In genomic region chr1:91535441-91535840, GRCh38 we compare ENCODE assay signal across 33 cellular contexts.
"Had no signal": no experiment of that assay in that cellular context is flagged by ENCODE, and none has a peak within 500 bp of the region (broad histone marks: within the 10 kb centered on the region; RNA-seq: fewer than 3 reads in every experiment).

No MANE protein-coding gene starts in this region.

- H3K36me3 ChIP-seq: ascending aorta, cardiac muscle cell had no signal

- H3K4me3 Mint-ChIP-seq: activated CD4-positive, alpha-beta memory T cell treated with anti-CD3 and anti-CD28 coated beads, Interleukin-2, amount 10 ng/mL, durations not matched to agents 7 days and 5 days; activated CD4-positive, alpha-beta T cell treated with anti-CD3 and anti-CD28 coated beads for 36 hours; activated CD4-positive, alpha-beta T cell treated with anti-CD3 and anti-CD28 coated beads, Interleukin-2, amount 10 ng/mL, durations not matched to agents 7 days and 5 days; activated CD8-positive, alpha-beta memory T cell treated with anti-CD3 and anti-CD28 coated beads, Interleukin-2, amount 10 ng/mL, durations not matched to agents 7 days and 5 days; activated CD8-positive, alpha-beta T cell treated with anti-CD3 and anti-CD28 coated beads, Interleukin-2, amount 10 ng/mL, durations not matched to agents 7 days and 5 days; activated naive CD4-positive, alpha-beta T cell treated with anti-CD3 and anti-CD28 coated beads, Interleukin-2, amount 10 ng/mL, durations not matched to agents 7 days and 5 days; activated naive CD4-positive, alpha-beta T cell treated with anti-CD3 and anti-CD28 coated beads, Interleukin-2, amount 50 U/mL, for 24 hours; activated naive CD8-positive, alpha-beta T cell; activated naive CD8-positive, alpha-beta T cell treated with anti-CD3 and anti-CD28 coated beads, Interleukin-2, amount 10 ng/mL, durations not matched to agents 7 days and 5 days; activated naive CD8-positive, alpha-beta T cell treated with anti-CD3 and anti-CD28 coated beads, Interleukin-2, amount 50 U/mL, for 24 hours; activated T-cell treated with anti-CD3 and anti-CD28 coated beads, Interleukin-2, amount 50 U/mL, for 24 hours; brain; central memory CD8-positive, alpha-beta T cell; T-cell; T-helper 17 cell had no signal

- H3K27ac Mint-ChIP-seq: activated CD4-positive, alpha-beta memory T cell treated with anti-CD3 and anti-CD28 coated beads, Interleukin-2, amount 10 ng/mL, durations not matched to agents 7 days and 5 days; activated CD4-positive, alpha-beta T cell treated with anti-CD3 and anti-CD28 coated beads for 36 hours; activated CD4-positive, alpha-beta T cell treated with anti-CD3 and anti-CD28 coated beads, Interleukin-2, amount 10 ng/mL, durations not matched to agents 7 days and 5 days; activated CD8-positive, alpha-beta memory T cell treated with anti-CD3 and anti-CD28 coated beads, Interleukin-2, amount 10 ng/mL, durations not matched to agents 7 days and 5 days; activated CD8-positive, alpha-beta T cell treated with anti-CD3 and anti-CD28 coated beads, Interleukin-2, amount 10 ng/mL, durations not matched to agents 7 days and 5 days; activated naive CD4-positive, alpha-beta T cell treated with anti-CD3 and anti-CD28 coated beads, Interleukin-2, amount 10 ng/mL, durations not matched to agents 7 days and 5 days; activated naive CD4-positive, alpha-beta T cell treated with anti-CD3 and anti-CD28 coated beads, Interleukin-2, amount 50 U/mL, for 24 hours; activated naive CD8-positive, alpha-beta T cell; activated naive CD8-positive, alpha-beta T cell treated with anti-CD3 and anti-CD28 coated beads, Interleukin-2, amount 10 ng/mL, durations not matched to agents 7 days and 5 days; activated naive CD8-positive, alpha-beta T cell treated with anti-CD3 and anti-CD28 coated beads, Interleukin-2, amount 50 U/mL, for 24 hours; activated T-cell treated with anti-CD3 and anti-CD28 coated beads, Interleukin-2, amount 50 U/mL, for 24 hours; activated T-helper 2 cell treated with anti-CD3 and anti-CD28 coated beads, Interferon-gamma antibody, Interleukin-2, Interleukin-4, amounts not matched to agents 10 μg/mL and 5 μg/mL and 100 μg/mL, durations not matched to agents 14 hours and 24 hours and 36 hours; brain; T-cell; T-helper 17 cell had no signal

- H3K4me1 ChIP-seq: ascending aorta had no signal

- H3K36me3 Mint-ChIP-seq: activated naive CD4-positive, alpha-beta T cell treated with anti-CD3 and anti-CD28 coated beads, Interleukin-2, amount 50 U/mL, for 24 hours; activated naive CD8-positive, alpha-beta T cell; brain; T-cell had no signal

- H3K27ac ChIP-seq: ascending aorta, cardiac muscle cell, VCaP had no signal

- H3K9me3 Mint-ChIP-seq: activated naive CD4-positive, alpha-beta T cell treated with anti-CD3 and anti-CD28 coated beads, Interleukin-2, amount 10 ng/mL, durations not matched to agents 7 days and 5 days; activated naive CD4-positive, alpha-beta T cell treated with anti-CD3 and anti-CD28 coated beads, Interleukin-2, amount 50 U/mL, for 24 hours; activated naive CD8-positive, alpha-beta T cell treated with anti-CD3 and anti-CD28 coated beads, Interleukin-2, amount 50 U/mL, for 24 hours; activated T-cell treated with anti-CD3 and anti-CD28 coated beads, Interleukin-2, amount 50 U/mL, for 24 hours; activated T-helper 2 cell treated with anti-CD3 and anti-CD28 coated beads, Interferon-gamma antibody, Interleukin-2, Interleukin-4, amounts not matched to agents 10 μg/mL and 5 μg/mL and 100 μg/mL, durations not matched to agents 14 hours and 24 hours and 36 hours; brain; T-cell had no signal

- H3K4me1 Mint-ChIP-seq: brain had no signal

- H3K9me3 ChIP-seq: ascending aorta had no signal

- H3K27me3 ChIP-seq: ascending aorta, cardiac muscle cell had no signal

- DNase-seq: activated CD4-positive, alpha-beta memory T cell treated with anti-CD3 and anti-CD28 coated beads, Interleukin-2, amount 10 ng/mL, durations not matched to agents 7 days and 5 days; activated CD4-positive, alpha-beta T cell treated with anti-CD3 and anti-CD28 coated beads for 1 hour; activated CD4-positive, alpha-beta T cell treated with anti-CD3 and anti-CD28 coated beads for 36 hours; activated CD4-positive, alpha-beta T cell treated with anti-CD3 and anti-CD28 coated beads for 48 hours; activated CD4-positive, alpha-beta T cell treated with anti-CD3 and anti-CD28 coated beads, Interleukin-2, amount 10 ng/mL, durations not matched to agents 7 days and 5 days; activated CD4-positive, alpha-beta T cell treated with anti-CD3 and anti-CD28 coated beads, Interleukin-2, amount 50 U/mL, for 48 hours; activated CD4-positive, CD25-positive, alpha-beta regulatory T cell; activated CD8-positive, alpha-beta memory T cell treated with anti-CD3 and anti-CD28 coated beads for 24 hours; activated CD8-positive, alpha-beta memory T cell treated with anti-CD3 and anti-CD28 coated beads, Interleukin-2, amount 10 ng/mL, durations not matched to agents 7 days and 5 days; activated CD8-positive, alpha-beta memory T cell treated with anti-CD3 and anti-CD28 coated beads, Interleukin-2, amount 50 U/mL, for 48 hours; activated CD8-positive, alpha-beta T cell treated with anti-CD3 and anti-CD28 coated beads, Interleukin-2, amount 10 ng/mL, durations not matched to agents 7 days and 5 days; activated effector memory CD4-positive, alpha-beta T cell treated with Interleukin-2 at 50 U/mL for 16 hours; activated gamma-delta T cell; activated naive CD4-positive, alpha-beta T cell treated with anti-CD3 and anti-CD28 coated beads, Interleukin-2, amount 10 ng/mL, durations not matched to agents 7 days and 5 days; activated naive CD4-positive, alpha-beta T cell treated with Interleukin-2 at 50 U/mL for 16 hours; activated naive CD8-positive, alpha-beta T cell treated with anti-CD3 and anti-CD28 coated beads, Interleukin-2, amount 10 ng/mL, durations not matched to agents 7 days and 5 days; activated naive CD8-positive, alpha-beta T cell treated with anti-CD3 and anti-CD28 coated beads, Interleukin-2, amount 50 U/mL, for 24 hours; activated T-cell treated with anti-CD3 and anti-CD28 coated beads, Interleukin-2, amount 50 U/mL, for 24 hours; activated T-cell treated with anti-CD3 and anti-CD28 coated beads, Interleukin-2, amount 50 U/mL, for 48 hours; amygdala; anterior cingulate cortex; caudate nucleus; T-cell; T-helper 17 cell had no signal

- H3K4me3 ChIP-seq: ascending aorta, cardiac muscle cell had no signal

- ATAC-seq: activated CD4-positive, alpha-beta T cell treated with anti-CD3 and anti-CD28 coated beads for 36 hours; activated CD4-positive, CD25-positive, alpha-beta regulatory T cell treated with anti-CD3 and anti-CD28 coated beads, Interleukin-2, amount 50 U/mL, for 24 hours; activated CD8-positive, alpha-beta memory T cell treated with anti-CD3 and anti-CD28 coated beads, Interleukin-2, amount 10 ng/mL, durations not matched to agents 7 days and 5 days; activated CD8-positive, alpha-beta T cell treated with anti-CD3 and anti-CD28 coated beads, Interleukin-2, amount 10 ng/mL, durations not matched to agents 7 days and 5 days; activated naive CD8-positive, alpha-beta T cell treated with anti-CD3 and anti-CD28 coated beads, Interleukin-2, amount 50 U/mL, for 24 hours; T-cell; T-helper 17 cell had no signal

- H3K27me3 Mint-ChIP-seq: activated CD4-positive, alpha-beta memory T cell treated with anti-CD3 and anti-CD28 coated beads, Interleukin-2, amount 10 ng/mL, durations not matched to agents 7 days and 5 days; activated CD4-positive, alpha-beta T cell treated with anti-CD3 and anti-CD28 coated beads for 36 hours; activated CD4-positive, alpha-beta T cell treated with anti-CD3 and anti-CD28 coated beads, Interleukin-2, amount 10 ng/mL, durations not matched to agents 7 days and 5 days; activated CD8-positive, alpha-beta memory T cell treated with anti-CD3 and anti-CD28 coated beads, Interleukin-2, amount 10 ng/mL, durations not matched to agents 7 days and 5 days; activated naive CD4-positive, alpha-beta T cell treated with anti-CD3 and anti-CD28 coated beads, Interleukin-2, amount 10 ng/mL, durations not matched to agents 7 days and 5 days; activated naive CD4-positive, alpha-beta T cell treated with anti-CD3 and anti-CD28 coated beads, Interleukin-2, amount 50 U/mL, for 24 hours; activated naive CD8-positive, alpha-beta T cell; activated naive CD8-positive, alpha-beta T cell treated with anti-CD3 and anti-CD28 coated beads, Interleukin-2, amount 10 ng/mL, durations not matched to agents 7 days and 5 days; activated naive CD8-positive, alpha-beta T cell treated with anti-CD3 and anti-CD28 coated beads, Interleukin-2, amount 50 U/mL, for 24 hours; activated T-cell treated with anti-CD3 and anti-CD28 coated beads, Interleukin-2, amount 50 U/mL, for 24 hours; brain; central memory CD8-positive, alpha-beta T cell; T-cell; T-helper 17 cell had no signal
